In the genomic region with DNA sequence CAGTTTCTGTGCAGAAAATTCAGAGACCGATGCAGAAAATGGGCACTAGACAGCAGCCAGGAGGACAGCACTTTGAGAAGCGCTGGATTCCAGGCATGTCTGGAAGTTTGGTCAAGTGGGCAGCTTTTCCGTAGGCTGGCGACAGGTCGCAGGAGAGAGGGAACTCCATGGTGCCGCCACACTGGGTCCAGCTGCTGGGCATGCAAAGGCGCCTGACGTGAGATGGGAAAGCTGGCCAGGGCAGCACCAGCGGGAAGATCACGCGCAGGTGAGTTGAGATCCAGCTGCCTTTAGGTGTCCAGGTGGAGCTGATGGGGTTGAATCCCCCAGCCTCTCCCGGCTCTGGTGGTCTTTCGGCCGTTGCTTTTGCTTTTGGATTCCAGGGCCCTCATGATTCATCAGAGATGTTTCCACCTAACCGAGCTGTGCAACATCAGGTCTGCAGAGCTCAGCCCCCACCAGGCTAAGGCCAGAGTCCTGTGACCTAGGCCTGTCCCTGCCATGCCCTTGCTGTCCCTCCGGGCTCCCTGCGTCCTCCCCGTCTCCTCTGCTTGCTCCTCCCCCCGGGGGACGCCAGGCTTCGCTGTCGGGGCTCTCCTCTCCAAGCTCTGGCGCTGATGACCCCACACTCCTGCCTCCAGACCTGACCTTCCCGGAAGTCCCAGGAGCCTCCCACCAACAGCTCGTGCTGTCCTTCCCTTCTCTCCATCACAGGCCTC, we compare ENCODE assay signal across 20 cellular contexts.
DNase-seq lines count a peak whose midpoint lies in the region; FAIRE-seq and TF ChIP-seq lines count a peak whose summit lies in the region.
"Had no signal": no experiment of that assay in that cellular context is flagged by ENCODE, and none has a peak within 500 bp of the region (broad histone marks: within the 10 kb centered on the region; RNA-seq: fewer than 3 reads in every experiment).

No MANE protein-coding gene starts in this region.

- H3K27ac Mint-ChIP-seq in CD4-positive, alpha-beta memory T cell = no peak overlapping the region
- H3K27ac Mint-ChIP-seq: CD8-positive, alpha-beta T cell; HFFc6 had no signal

- WGBS in smooth muscle cell (ENCODE audit: low lambda C conversion rate) = 88% methylated on average over 23 of the region's 25 CpGs
- WGBS in stomach, 5 donors = 78 to 86% (median 83%) methylated on average over 22 to 25 of the region's 25 CpGs

- H3K4me1 Mint-ChIP-seq in CD4-positive, alpha-beta memory T cell = no peaks in the 10 kb centered on the region

- H4K20me1 ChIP-seq in smooth muscle cell (ENCODE audit: low read depth) = no peaks in the 10 kb centered on the region
- H4K20me1 ChIP-seq: BLaER1 treated with 17β-estradiol and CSF1 and Interleukin-3, amounts not matched to agents 10 nM and 100 nM had no signal

- peaks cover 0 to 4% (median 0%) of the 10 kb centered on the region in 8 donors for H3K9me3 Mint-ChIP-seq in CD4-positive, alpha-beta memory T cell

- H3K9me3 ChIP-seq in Peyer's patch = no peaks in the 10 kb centered on the region
- H3K9me3 ChIP-seq in kidney (ENCODE audit: control insufficient read depth in 1 of 2, low read length in 2 of 2) = peaks cover 0 to 2% of the 10 kb centered on the region in 2 donors
- H3K9me3 ChIP-seq in smooth muscle cell (replicated peaks; ENCODE audit: low read depth) = no peaks in the 10 kb centered on the region
- H3K9me3 ChIP-seq in CD4-positive, alpha-beta memory T cell (ENCODE audit: control insufficient read depth in 1 of 2, low read length in 2 of 2) = no peaks in the 10 kb centered on the region
- peaks cover 0 to 12% (median 7%) of the 10 kb centered on the region in 4 donors for H3K9me3 ChIP-seq in stomach

- DNase-seq in NCI-H748 (lab: John Stamatoyannopoulos, UW; ENCODE audit: unreplicated experiment) (peak; percentile 50), NCI-H748 treated with DMSO at 0.1 percent for 48 hours (lab: John Stamatoyannopoulos, UW) (no peak), Peyer's patch (peak in 2 of 3 donors; percentile 31 to 39), kidney (peak; percentile 65), smooth muscle cell (lab: John Stamatoyannopoulos, UW; ENCODE audit: unreplicated experiment) (no peak), stomach (no peak), SIG-M5 (lab: John Stamatoyannopoulos, UW) (no peak)
- DNase-seq in CD4-positive, alpha-beta memory T cell = no peak
- DNase-seq: ACHN; CD8-positive, alpha-beta T cell; DND-41; HFFc6; Karpas-422; NCI-H2171; PC-3; RPMI8226 had no signal

- intact Hi-C loops in kidney (cut with DNase I) (no loop called here), stomach (cut with DNase I; ENCODE audit: low total_unique reads) (no loop called here)
- intact Hi-C loops in CD4-positive, alpha-beta memory T cell (cut with micrococcal nuclease) = no loop called here

- no peaks in the 10 kb centered on the region for H3K36me3 Mint-ChIP-seq in CD4-positive, alpha-beta memory T cell
- H3K36me3 Mint-ChIP-seq: CD8-positive, alpha-beta T cell had no signal

- H2AFZ ChIP-seq in smooth muscle cell (ENCODE audit: low read depth) = no peak overlapping the region

- CTCF ChIA-PET in CD4-positive, alpha-beta memory T cell (lab: Charles Lee; ENCODE audit: partially characterized antibody) = no interaction called here

- H3K4me1 ChIP-seq in Peyer's patch (no peaks in the 10 kb centered on the region), kidney (ENCODE audit: control insufficient read depth in 1 of 2, insufficient read depth in 1 of 2, low read depth in 1 of 2, low read length in 2 of 2) (no peaks in the 10 kb centered on the region), smooth muscle cell (ENCODE audit: low read depth) (no peaks in the 10 kb centered on the region), stomach (no peaks in the 10 kb centered on the region)
- no peaks in the 10 kb centered on the region for H3K4me1 ChIP-seq in CD4-positive, alpha-beta memory T cell (ENCODE audit: insufficient read depth, low read length)

- H3K9ac ChIP-seq in kidney (ENCODE audit: low read length in 2 of 2) (no peak overlapping the region), smooth muscle cell (ENCODE audit: low read depth) (no peak overlapping the region)
- H3K9ac ChIP-seq: BLaER1 treated with 17β-estradiol and CSF1 and Interleukin-3, amounts not matched to agents 10 nM and 100 nM had no signal

- H3K27ac ChIP-seq in Peyer's patch (no peak overlapping the region), kidney (ENCODE audit: low read depth in 2 of 2, low read length in 2 of 2) (no peak overlapping the region), smooth muscle cell (ENCODE audit: low read depth) (no peak overlapping the region), stomach (no peak overlapping the region)
- no peak overlapping the region for H3K27ac ChIP-seq in CD4-positive, alpha-beta memory T cell (ENCODE audit: low read depth, low read length)
- H3K27ac ChIP-seq: 22Rv1; BLaER1 treated with 17β-estradiol and CSF1 and Interleukin-3, amounts not matched to agents 10 nM and 100 nM had no signal

- TF ChIP-seq POLR2A in Peyer's patch (IDR thresholded peaks at IDR 0.05) (no peak), stomach (IDR thresholded peaks at IDR 0.05) (no peak)

- no peaks in the 10 kb centered on the region for H3K27me3 ChIP-seq in Peyer's patch
- H3K27me3 ChIP-seq in smooth muscle cell (ENCODE audit: low read depth) = no peaks in the 10 kb centered on the region
- no peaks in the 10 kb centered on the region for H3K27me3 ChIP-seq in CD4-positive, alpha-beta memory T cell (ENCODE audit: insufficient read depth, low read length)
- H3K27me3 ChIP-seq in stomach = peaks cover 4 to 76% (median 11%) of the 10 kb centered on the region in 3 donors
- H3K27me3 ChIP-seq: BLaER1 treated with 17β-estradiol and CSF1 and Interleukin-3, amounts not matched to agents 10 nM and 100 nM had no signal

- H3K36me3 ChIP-seq in Peyer's patch (no peaks in the 10 kb centered on the region), kidney (ENCODE audit: control insufficient read depth in 1 of 2, insufficient read depth in 2 of 2, low read length in 2 of 2) (no peaks in the 10 kb centered on the region), smooth muscle cell (ENCODE audit: low read depth) (no peaks in the 10 kb centered on the region), stomach (no peaks in the 10 kb centered on the region)
- no peaks in the 10 kb centered on the region for H3K36me3 ChIP-seq in CD4-positive, alpha-beta memory T cell (ENCODE audit: insufficient read depth, low read length)
- H3K36me3 ChIP-seq: BLaER1 treated with 17β-estradiol and CSF1 and Interleukin-3, amounts not matched to agents 10 nM and 100 nM had no signal

- H3K27me3 Mint-ChIP-seq in CD4-positive, alpha-beta memory T cell = peaks cover 4 to 6% of the 10 kb centered on the region in 2 donors

- POLR2A ChIA-PET in CD4-positive, alpha-beta memory T cell (lab: Charles Lee; ENCODE audit: partially characterized antibody) = no interaction called here

- peak overlapping the region; percentile 40 for H3K4me2 ChIP-seq in smooth muscle cell

- no peak for FAIRE-seq in kidney (lab: Jason Lieb, UNC)
- FAIRE-seq: GM12878, H54 had no signal

- H3F3A ChIP-seq in smooth muscle cell (ENCODE audit: low read depth) = no peaks in the 10 kb centered on the region

- H3K4me3 Mint-ChIP-seq in CD4-positive, alpha-beta memory T cell = no peak overlapping the region
- H3K4me3 Mint-ChIP-seq: CD8-positive, alpha-beta T cell; HFFc6 had no signal

- no peak overlapping the region for H3K4me3 ChIP-seq in Peyer's patch
- no peak overlapping the region for H3K4me3 ChIP-seq in kidney (ENCODE audit: low read length in 2 of 2)
- no peak overlapping the region for H3K4me3 ChIP-seq in smooth muscle cell
- no peak overlapping the region for H3K4me3 ChIP-seq in CD4-positive, alpha-beta memory T cell (ENCODE audit: low read length in 2 of 2)
- no peak overlapping the region for H3K4me3 ChIP-seq in stomach
- H3K4me3 ChIP-seq: BLaER1 treated with 17β-estradiol and CSF1 and Interleukin-3, amounts not matched to agents 10 nM and 100 nM; GM12878 had no signal

- TF ChIP-seq CTCF in Peyer's patch (IDR thresholded peaks at IDR 0.05) (no peak), kidney (IDR thresholded peaks at IDR 0.05; ENCODE audit: borderline replicate concordance, extremely low read depth, insufficient read depth) (no peak), smooth muscle cell (IDR thresholded peaks at IDR 0.05; ENCODE audit: borderline replicate concordance, insufficient read depth, poor library complexity, severe bottlenecking) (no peak), stomach (IDR thresholded peaks at IDR 0.05) (no peak)

- no peaks in the 10 kb centered on the region for H3K79me2 ChIP-seq in smooth muscle cell (ENCODE audit: low read depth)

- no peak for TF ChIP-seq EP300 in stomach (IDR thresholded peaks at IDR 0.05)

Comparison
In these comparisons a context has a peak if more than half of its experiments do, and no peak if none do; other contexts are left out.
1. DNase-seq: peak in NCI-H748 (single experiment), Peyer's patch (2 of 3) and kidney (single experiment); none in NCI-H748 treated with DMSO at 0.1 percent for 48 hours (single experiment), smooth muscle cell (single experiment), CD4-positive, alpha-beta memory T cell (0 of 5), stomach (single experiment) and SIG-M5 (single experiment).